7 cellular contexts compared by ENCODE assay signal in genomic region chr2:76257802-76258201, GRCh38.
"Had no signal": no experiment of that assay in that cellular context is flagged by ENCODE, and none has a peak within 500 bp of the region (broad histone marks: within the 10 kb centered on the region; RNA-seq: fewer than 3 reads in every experiment).

No MANE protein-coding gene starts in this region.

- H3K4me3 ChIP-seq: GM23338, HAP-1, K562 had no signal

- H3K27ac ChIP-seq: HL-60 had no signal

- FAIRE-seq: K562 had no signal

- H3K4me2 ChIP-seq: GM23338 had no signal

- H3K36me3 ChIP-seq: HAP-1 had no signal

- H3K4me1 ChIP-seq: HAP-1 had no signal

- DNase-seq: H7, HFFc6, IMR-90 had no signal
